Comparison of ENCODE assay signal across 9 cellular contexts in genomic region chr7:22561895-22562593, GRCh38.
A peak's percentile ranks its signal among the peaks of the same experiment; 100 is the strongest.
DNase-seq lines count a peak whose midpoint lies in the region; ATAC-seq and TF ChIP-seq lines count a peak whose summit lies in the region.
"Had no signal": no experiment of that assay in that cellular context is flagged by ENCODE, and none has a peak within 500 bp of the region (broad histone marks: within the 10 kb centered on the region; RNA-seq: fewer than 3 reads in every experiment).

No MANE protein-coding gene starts in this region.

- DNase-seq in right atrium auricular region (ENCODE audit: low spot score) = peak; percentile 54
- DNase-seq in left cardiac atrium = no peak
- DNase-seq in SK-MEL-5 (ENCODE audit: low read depth, low spot score) = peak; percentile 45
- peak; percentile 54 for DNase-seq in iPS-NIHi11 (ENCODE audit: low spot score)
- no peak for DNase-seq in upper lobe of left lung
- no peak for DNase-seq in HuH-7.5 (ENCODE audit: low spot score)
- DNase-seq in NCI-H2081 treated with DMSO at 0.1 percent for 48 hours (lab: John Stamatoyannopoulos, UW) = no peak
- no peak for DNase-seq in dedifferentiated amniotic fluid mesenchymal stem cell (ENCODE audit: extremely low spot score)

- no peak for TF ChIP-seq EP300 in upper lobe of left lung (IDR thresholded peaks at IDR 0.05)

- 56 to 58% methylated on average over 5 of the region's 5 CpGs for WGBS in upper lobe of left lung, 2 donors

- intact Hi-C loops in left cardiac atrium (cut with DNase I) = loop anchor here (2.0 to 10.0 kb wide), 3 partner anchors 73 to 165 kb away; partner anchors contain the start of gene IL6 (in 2 of the 2)

- TF ChIP-seq CTCF in right atrium auricular region (IDR thresholded peaks at IDR 0.05) = no peak
- TF ChIP-seq CTCF in upper lobe of left lung (IDR thresholded peaks at IDR 0.05) = no peak

- H3K4me1 ChIP-seq in right atrium auricular region (peaks cover 2 to 57% of the 10 kb centered on the region in 2 donors), upper lobe of left lung (peaks cover 44 to 67% (median 62%) of the 10 kb centered on the region in 4 donors)

- in situ Hi-C loops in SK-MEL-5 (cut with HindIII; ENCODE audit: low pct_unique_long_range_greater_than_20kb, low sequenced_read_pairs) = no loop called here

- H3K36me3 ChIP-seq in right atrium auricular region = no peaks in the 10 kb centered on the region
- no peaks in the 10 kb centered on the region for H3K36me3 ChIP-seq in upper lobe of left lung

- no peak for TF ChIP-seq POLR2A in upper lobe of left lung (IDR thresholded peaks at IDR 0.05)

- H3K27ac ChIP-seq in right atrium auricular region (peak overlapping the region; percentile 75 to 90), upper lobe of left lung (peak overlapping the region; percentile 37 to 82 (median 48))
- H3K27ac ChIP-seq: SK-N-MC had no signal

- H3K27me3 ChIP-seq in right atrium auricular region = no peaks in the 10 kb centered on the region
- no peaks in the 10 kb centered on the region for H3K27me3 ChIP-seq in upper lobe of left lung

- H3K9me3 ChIP-seq in right atrium auricular region = no peaks in the 10 kb centered on the region
- H3K9me3 ChIP-seq in upper lobe of left lung = no peaks in the 10 kb centered on the region

- H3K4me3 ChIP-seq in right atrium auricular region = peak overlapping the region in 1 of 2 donors; percentile 1
- no peak overlapping the region for H3K4me3 ChIP-seq in upper lobe of left lung
- H3K4me3 ChIP-seq: SK-N-MC had no signal

- ATAC-seq in left cardiac atrium (no peak), upper lobe of left lung (ENCODE audit: low FRiP score in 2 of 2) (no peak)

Comparison
In these comparisons a context has a peak if more than half of its experiments do, and no peak if none do; other contexts are left out.
1. DNase-seq: peak in right atrium auricular region (single experiment), SK-MEL-5 (single experiment) and iPS-NIHi11 (single experiment); none in left cardiac atrium (single experiment), upper lobe of left lung (0 of 2), HuH-7.5 (single experiment), NCI-H2081 treated with DMSO at 0.1 percent for 48 hours (single experiment) and dedifferentiated amniotic fluid mesenchymal stem cell (single experiment).